8 cellular contexts compared by ENCODE assay signal in genomic region chr1:47333922-47334764, GRCh38. TPM values are rescaled to one million over a fixed set of nuclear protein-coding genes. Genes with fewer than 3 reads are reported as not detected.
A peak's percentile ranks its signal among the peaks of the same experiment; 100 is the strongest.
DNase-seq lines count a peak whose midpoint lies in the region; ATAC-seq and TF ChIP-seq lines count a peak whose summit lies in the region.

No MANE protein-coding gene starts in this region.

- H2BK15ac ChIP-seq in H9 (ENCODE audit: low read depth, low read length): no peak overlapping the region

- H3K9ac ChIP-seq in H9 (ENCODE audit: extremely low read depth, insufficient read length, low read length): peak overlapping the region; percentile 69

- no peaks in the 10 kb centered on the region; a peak in 1 of 5 replicates for H3K9me3 Mint-ChIP-seq in H9
- no peaks in the 10 kb centered on the region for H3K9me3 Mint-ChIP-seq in progenitor cell of endocrine pancreas (ENCODE audit: low read depth)

- peak overlapping the region; percentile 81 for H3K4me2 ChIP-seq in H9 (ENCODE audit: insufficient read depth, insufficient read length, low read length)

- H3K4me1 Mint-ChIP-seq in H9: peaks cover 6 to 9% of the 10 kb centered on the region in 2 experiments
- peaks cover 10% of the 10 kb centered on the region for H3K4me1 Mint-ChIP-seq in progenitor cell of endocrine pancreas (ENCODE audit: low read depth)

- H3K4me3 Mint-ChIP-seq in H9: peak overlapping the region; percentile 95 to 96; a peak in 4 of 5 replicates
- no peak overlapping the region for H3K4me3 Mint-ChIP-seq in progenitor cell of endocrine pancreas (ENCODE audit: low read depth)

- H3K27ac ChIP-seq in H9 (ENCODE audit: insufficient read length, low read depth, low read length) (no peak overlapping the region), heart right ventricle (peak overlapping the region; percentile 95 to 100 (median 99))

- no peak overlapping the region for H2BK20ac ChIP-seq in H9 (ENCODE audit: low read depth, low read length, poor library complexity, severe bottlenecking)

- no peaks in the 10 kb centered on the region for H3K27me3 Mint-ChIP-seq in H9 (ENCODE audit: low read depth)
- H3K27me3 Mint-ChIP-seq in progenitor cell of endocrine pancreas: no peaks in the 10 kb centered on the region

- H3K14ac ChIP-seq in H9 (ENCODE audit: insufficient read depth, low read length): peak overlapping the region; percentile 21; the same call in 1 of the 2 replicates

- H3K9me3 ChIP-seq in H9 (ENCODE audit: control insufficient read depth, low read depth, low read length): no peaks in the 10 kb centered on the region
- no peaks in the 10 kb centered on the region for H3K9me3 ChIP-seq in heart right ventricle

- H3T11ph ChIP-seq in H9 (ENCODE audit: low read length): no peak overlapping the region

- ATAC-seq in heart right ventricle: peak; percentile 92 to 97 (median 96)

- H3K27ac Mint-ChIP-seq in H9 (peak overlapping the region; percentile 95 to 99 (median 95)), progenitor cell of endocrine pancreas (peak overlapping the region; percentile 97)

- H3K27me3 ChIP-seq in H9 (ENCODE audit: insufficient read depth, low read length) (no peaks in the 10 kb centered on the region), heart right ventricle (no peaks in the 10 kb centered on the region)

- no peak overlapping the region for H2AFZ ChIP-seq in H9 (ENCODE audit: low read length)

- H2AK5ac ChIP-seq in H9 (ENCODE audit: insufficient read length, low read length): no peak overlapping the region

- H3K4me1 ChIP-seq in H9 (ENCODE audit: insufficient read depth, low read length) (peaks cover 2% of the 10 kb centered on the region; the same call in 1 of the 2 replicates), heart right ventricle (peaks cover 0 to 56% (median 41%) of the 10 kb centered on the region in 9 donors)

- peak overlapping the region; percentile 36 for H3K18ac ChIP-seq in H9 (ENCODE audit: insufficient read length, low read depth, low read length)

- H2BK12ac ChIP-seq in H9 (ENCODE audit: insufficient read length, low read depth, low read length): no peak overlapping the region

- no CpG with 5 or more reads among the region's 90 CpGs for WGBS in H9 (ENCODE audit: extremely low coverage, insufficient read length, low lambda C conversion rate)
- WGBS in heart right ventricle, 2 donors: 1% methylated on average over 66 to 90 of the region's 90 CpGs

- H4K20me1 ChIP-seq in H9 (ENCODE audit: control insufficient read depth, insufficient read depth, insufficient read length): no peaks in the 10 kb centered on the region

- intact Hi-C loops in heart right ventricle (cut with DNase I): loop anchor here in 4 of 10 donors (1.0 to 10.0 kb wide), 4 partner anchors 19 to 142 kb away; partner anchors contain the start of genes PDZK1IP1 (in 3 of the 4) and STIL (in 2 of the 4)

- no peak overlapping the region for H3K56ac ChIP-seq in H9 (ENCODE audit: insufficient read length, low read depth, low read length)

- DNase-seq in H9: peak; percentile 76
- DNase-seq in LoVo (ENCODE audit: low spot score): peak; percentile 82
- peak; percentile 62 for DNase-seq in SKM-1 (lab: John Stamatoyannopoulos, UW; ENCODE audit: unreplicated experiment)
- peak; percentile 32 for DNase-seq in activated naive CD8-positive, alpha-beta T cell treated with anti-CD3 and anti-CD28 coated beads, Interleukin-2, amount 50 U/mL, for 16 hours (ENCODE audit: low read depth, low spot score)
- peak; percentile 75 to 83 for DNase-seq in heart right ventricle
- peak; percentile 63 for DNase-seq in progenitor cell of endocrine pancreas (ENCODE audit: low spot score, unreplicated experiment)
- peak; percentile 75 for DNase-seq in ureter (ENCODE audit: low spot score)

- peak; percentile 16; the same call in 2 of the 3 replicates for TF ChIP-seq CTCF in H9 (conservative IDR thresholded peaks at IDR 0.05)
- TF ChIP-seq CTCF in heart right ventricle (IDR thresholded peaks at IDR 0.05): peak in 5 of 9 donors; percentile 19 to 61 (median 28)
- TF ChIP-seq CTCF in progenitor cell of endocrine pancreas (IDR thresholded peaks at IDR 0.05; ENCODE audit: unreplicated experiment): peak; percentile 31

- H4K91ac ChIP-seq in H9 (ENCODE audit: insufficient read length, low read depth, low read length): no peak overlapping the region

- H2BK5ac ChIP-seq in H9 (ENCODE audit: insufficient read length, low read length): no peak overlapping the region

- peaks cover 0 to 5% (median 0%) of the 10 kb centered on the region in 9 donors for H3K36me3 ChIP-seq in heart right ventricle

- TF ChIP-seq POLR2A in GM10847 (IDR thresholded peaks at IDR 0.05; ENCODE audit: extremely low read depth, insufficient read length): peak; percentile 20

- H4K8ac ChIP-seq in H9 (replicated peaks; ENCODE audit: insufficient read length, low read depth, low read length): no peak overlapping the region

- H3K4ac ChIP-seq in H9 (ENCODE audit: low read depth, low read length): no peak overlapping the region

- H4K5ac ChIP-seq in H9 (ENCODE audit: insufficient read length, low read depth, low read length): no peak overlapping the region

- no peak overlapping the region for H3K23ac ChIP-seq in H9 (ENCODE audit: insufficient read length, low read depth, low read length)

- H3K23me2 ChIP-seq in H9 (ENCODE audit: insufficient read length, low read depth, low read length, poor library complexity, severe bottlenecking): peaks cover 7% of the 10 kb centered on the region

- peak overlapping the region; percentile 63 to 99 (median 90) for H3K4me3 ChIP-seq in heart right ventricle

- H3K36me3 Mint-ChIP-seq in H9 (ENCODE audit: insufficient read depth in 1 of 3, low read depth in 3 of 3): no peaks in the 10 kb centered on the region; a peak in 1 of 7 replicates
- no peaks in the 10 kb centered on the region for H3K36me3 Mint-ChIP-seq in progenitor cell of endocrine pancreas (ENCODE audit: insufficient read depth)

- H2BK120ac ChIP-seq in H9 (ENCODE audit: low read depth, low read length, poor library complexity, severe bottlenecking): no peak overlapping the region

- H3K79me1 ChIP-seq in H9 (ENCODE audit: insufficient read depth, low read depth, low read length, poor library complexity, severe bottlenecking): no peaks in the 10 kb centered on the region

- peaks cover 2% of the 10 kb centered on the region; the same call in 1 of the 2 replicates for H3K79me2 ChIP-seq in H9 (ENCODE audit: insufficient read depth, low read length)

RNA-seq across cellular contexts. Expression of gene CMPK1, which starts 0.6 kb away (rescaled TPM):
- total RNA-seq in H9 (2021) (26.3 and 28.7 TPM in 2 replicates), heart right ventricle (10 to 100 TPM; 63.4 to 81.5 (median 75.6) TPM), progenitor cell of endocrine pancreas (51.7 and 53.1 TPM in 2 replicates), ureter (77.5 TPM)
- polyA plus RNA-seq in heart right ventricle: 10 to 100 TPM; 41.4 to 41.7 TPM

RNA-seq across cellular contexts. Expression of gene STIL, which starts 20.2 kb away (rescaled TPM):
- total RNA-seq in H9 (2021) (26.6 and 26.9 TPM in 2 replicates), heart right ventricle (1 to 10 TPM in 3 of 10 donors, under 1 TPM in 7; 0.44 to 2.1 (median 0.71) TPM), progenitor cell of endocrine pancreas (14.8 TPM in 2 replicates), ureter (4.0 TPM)
- under 1 TPM; 0.22 to 0.37 TPM for polyA plus RNA-seq in heart right ventricle

Comparison
In these comparisons a context has a peak if more than half of its experiments do, and no peak if none do; other contexts are left out.
1. DNase-seq: peak in every context shown above with its lines; median percentile 82 in LoVo; 79 in heart right ventricle; 76 in H9; 75 in ureter; 63 in progenitor cell of endocrine pancreas; 62 in SKM-1; 32 in activated naive CD8-positive, alpha-beta T cell treated with anti-CD3 and anti-CD28 coated beads, Interleukin-2, amount 50 U/mL, for 16 hours.